Comparison of ENCODE assay signal across 10 cellular contexts in the genomic region with DNA sequence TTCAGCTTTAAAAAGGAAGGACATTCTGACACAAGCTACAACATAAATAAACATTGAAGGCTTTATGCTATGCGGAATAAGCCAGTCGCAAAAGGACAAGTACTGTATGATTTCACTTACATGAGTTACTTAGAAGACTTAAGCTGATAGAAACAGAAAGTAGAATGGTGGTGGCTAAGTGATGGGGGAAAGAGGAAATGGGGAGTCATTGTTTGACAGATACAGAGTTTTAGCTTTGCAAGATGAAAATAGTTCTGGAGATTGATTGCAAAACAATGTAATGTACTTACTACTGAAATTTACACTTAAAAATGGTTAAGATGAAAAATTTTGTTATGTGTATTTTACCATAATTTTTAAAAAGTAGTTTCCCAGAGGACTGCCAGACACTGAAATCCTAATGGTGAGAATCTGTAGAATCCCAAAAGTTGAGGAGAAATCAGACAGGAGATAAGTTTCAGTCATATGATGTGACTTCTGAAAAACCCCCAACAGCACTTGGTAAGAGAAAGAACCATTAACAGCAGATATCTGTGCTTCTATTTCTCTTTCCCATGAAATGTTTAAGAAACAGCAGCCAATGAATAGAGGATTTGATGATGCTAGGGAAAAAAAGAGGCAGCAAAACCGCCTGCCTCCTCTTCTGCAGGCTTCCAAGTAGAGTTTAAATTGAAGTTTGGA. TPM values are rescaled to one million over a fixed set of nuclear protein-coding genes. Genes with fewer than 3 reads are reported as not detected.
DNase-seq lines count a peak whose midpoint lies in the region; ATAC-seq and TF ChIP-seq lines count a peak whose summit lies in the region.
"Had no signal": no experiment of that assay in that cellular context is flagged by ENCODE, and none has a peak within 500 bp of the region (broad histone marks: within the 10 kb centered on the region; RNA-seq: fewer than 3 reads in every experiment).

No MANE protein-coding gene starts in this region.

- peak overlapping the region in 1 of 10 donors; percentile 71 for H3K27ac ChIP-seq in heart right ventricle

- H3K36me3 Mint-ChIP-seq in activated CD8-positive, alpha-beta T cell treated with anti-CD3 and anti-CD28 coated beads, Interleukin-2, amount 10 ng/mL, durations not matched to agents 7 days and 5 days (ENCODE audit: low read depth): peaks cover 2% of the 10 kb centered on the region

- DNase-seq in GM10266 (ENCODE audit: extremely low spot score) (peak; percentile 74), middle frontal gyrus (ENCODE audit: extremely low spot score, low spot score) (no peak), A172 (ENCODE audit: low spot score) (no peak), NCI-H2227 treated with DMSO at 0.1 percent for 48 hours (lab: John Stamatoyannopoulos, UW) (no peak), heart right ventricle (no peak)
- peak; percentile 44 for DNase-seq in activated CD8-positive, alpha-beta T cell treated with anti-CD3 and anti-CD28 coated beads, Interleukin-2, amount 10 ng/mL, durations not matched to agents 7 days and 5 days
- DNase-seq: NCI-H446 had no signal

- H3K4me3 ChIP-seq in heart right ventricle: no peak overlapping the region

- WGBS in heart right ventricle, 2 donors: 73 to 79% methylated on average over 3 of the region's 3 CpGs

- peaks cover 60% of the 10 kb centered on the region for H3K4me1 Mint-ChIP-seq in activated CD8-positive, alpha-beta T cell treated with anti-CD3 and anti-CD28 coated beads, Interleukin-2, amount 10 ng/mL, durations not matched to agents 7 days and 5 days (ENCODE audit: low read depth)

- ATAC-seq in GM19452 (IDR thresholded peaks at IDR 0.05; ENCODE audit: unreplicated experiment): peak; percentile 90
- ATAC-seq in HG03135 (IDR thresholded peaks at IDR 0.05; ENCODE audit: unreplicated experiment): peak; percentile 88
- ATAC-seq in activated CD8-positive, alpha-beta T cell treated with anti-CD3 and anti-CD28 coated beads, Interleukin-2, amount 10 ng/mL, durations not matched to agents 7 days and 5 days: peak; percentile 81
- ATAC-seq in heart right ventricle: no peak

- peaks cover 0 to 6% (median 0%) of the 10 kb centered on the region in 7 donors for H3K27me3 ChIP-seq in heart right ventricle

- POLR2A ChIA-PET in activated CD8-positive, alpha-beta T cell treated with anti-CD3 and anti-CD28 coated beads, Interleukin-2, amount 10 ng/mL, durations not matched to agents 7 days and 5 days (lab: Charles Lee): no interaction called here

- H3K9me3 ChIP-seq in heart right ventricle: no peaks in the 10 kb centered on the region

- peak overlapping the region; percentile 1 for H3K4me3 Mint-ChIP-seq in activated CD8-positive, alpha-beta T cell treated with anti-CD3 and anti-CD28 coated beads, Interleukin-2, amount 10 ng/mL, durations not matched to agents 7 days and 5 days

- CTCF ChIA-PET in activated CD8-positive, alpha-beta T cell treated with anti-CD3 and anti-CD28 coated beads, Interleukin-2, amount 10 ng/mL, durations not matched to agents 7 days and 5 days (lab: Charles Lee): interaction anchor here (0.9 to 3.1 kb wide), 10 partner anchors 9 to 205 kb away, joined by 3 to 18 read pairs (median 3); no protein-coding TSS in a partner anchor

- peak overlapping the region; percentile 80 for H3K27ac Mint-ChIP-seq in activated CD8-positive, alpha-beta T cell treated with anti-CD3 and anti-CD28 coated beads, Interleukin-2, amount 10 ng/mL, durations not matched to agents 7 days and 5 days

- TF ChIP-seq CTCF in GM10266 (IDR thresholded peaks at IDR 0.05; ENCODE audit: control insufficient read depth, insufficient read depth, low read depth, missing control alignments): no peak
- no peak for TF ChIP-seq CTCF in heart right ventricle (IDR thresholded peaks at IDR 0.05)

- H3K9me3 Mint-ChIP-seq in activated CD8-positive, alpha-beta T cell treated with anti-CD3 and anti-CD28 coated beads, Interleukin-2, amount 10 ng/mL, durations not matched to agents 7 days and 5 days (ENCODE audit: insufficient read depth): peaks cover 4% of the 10 kb centered on the region

- H3K27me3 Mint-ChIP-seq in activated CD8-positive, alpha-beta T cell treated with anti-CD3 and anti-CD28 coated beads, Interleukin-2, amount 10 ng/mL, durations not matched to agents 7 days and 5 days (ENCODE audit: low read depth): no peaks in the 10 kb centered on the region

- peaks cover 0 to 43% (median 0%) of the 10 kb centered on the region in 9 donors for H3K4me1 ChIP-seq in heart right ventricle

- H3K36me3 ChIP-seq in heart right ventricle: no peaks in the 10 kb centered on the region

- intact Hi-C loops in heart right ventricle (cut with DNase I): no loop called here

RNA-seq across cellular contexts. Expression of gene CLEC2A, which starts 16.6 kb away (rescaled TPM):
- not detected for total RNA-seq in activated CD8-positive, alpha-beta T cell treated with anti-CD3 and anti-CD28 coated beads, Interleukin-2, amount 10 ng/mL, durations not matched to agents 7 days and 5 days
- total RNA-seq in A172 (2014; rRNA removed; shearing (Covaris generic)): not detected in 2 replicates
- total RNA-seq in heart right ventricle: not detected
- polyA plus RNA-seq in heart right ventricle: not detected
- total RNA-seq: glomerular endothelial cell had no signal

RNA-seq across cellular contexts. Expression of gene CLEC12A, which starts 22.5 kb away (rescaled TPM):
- total RNA-seq in activated CD8-positive, alpha-beta T cell treated with anti-CD3 and anti-CD28 coated beads, Interleukin-2, amount 10 ng/mL, durations not matched to agents 7 days and 5 days: 1 to 10 TPM; 4.8 to 6.3 TPM
- total RNA-seq in A172 (2014; rRNA removed; shearing (Covaris generic)): 0.07 TPM in 1 of 2 replicates, not detected in the other
- total RNA-seq in heart right ventricle: 1 to 10 TPM in 4 of 10 donors, under 1 TPM in 5, not detected in 1; 0.20 to 8.9 (median 0.85) TPM
- under 1 TPM; 0.66 to 0.94 TPM for polyA plus RNA-seq in heart right ventricle
- total RNA-seq: glomerular endothelial cell had no signal

RNA-seq across cellular contexts. Expression of gene CLEC1B, which starts 50.2 kb away (rescaled TPM):
- total RNA-seq in activated CD8-positive, alpha-beta T cell treated with anti-CD3 and anti-CD28 coated beads, Interleukin-2, amount 10 ng/mL, durations not matched to agents 7 days and 5 days: not detected
- not detected in 2 replicates for total RNA-seq in A172 (2014; rRNA removed; shearing (Covaris generic))
- total RNA-seq in heart right ventricle: not detected
- polyA plus RNA-seq in heart right ventricle: under 1 TPM in 1 of 2 donors, not detected in 1; 0.04 TPM

Comparison
In these comparisons a context has a peak if more than half of its experiments do, and no peak if none do; other contexts are left out.
1. DNase-seq: peak in GM10266 (single experiment) and activated CD8-positive, alpha-beta T cell treated with anti-CD3 and anti-CD28 coated beads, Interleukin-2, amount 10 ng/mL, durations not matched to agents 7 days and 5 days (single experiment); none in middle frontal gyrus (single experiment), A172 (single experiment), NCI-H2227 treated with DMSO at 0.1 percent for 48 hours (single experiment) and heart right ventricle (0 of 2).
2. ATAC-seq: peak in GM19452 (single experiment), HG03135 (single experiment) and activated CD8-positive, alpha-beta T cell treated with anti-CD3 and anti-CD28 coated beads, Interleukin-2, amount 10 ng/mL, durations not matched to agents 7 days and 5 days (single experiment); none in heart right ventricle (0 of 8).